In genomic region chr22:47049078-47049609, GRCh38 we compare ENCODE assay signal across 1 cellular context.
TF ChIP-seq lines count a peak whose summit lies in the region.

No MANE protein-coding gene starts in this region.

TF ChIP-seq in WTC11, 78 proteins besides CTCF, POLR2A, EP300 and RAD21 (continued from another document):
- TF ChIP-seq ZSCAN18 (CRISPR knock-in tag; IDR thresholded peaks at IDR 0.05) = no peak
- TF ChIP-seq CREM (CRISPR knock-in tag; IDR thresholded peaks at IDR 0.05) = no peak
- TF ChIP-seq ATF2 (CRISPR knock-in tag; IDR thresholded peaks at IDR 0.05; ENCODE audit: borderline replicate concordance, low read depth) = no peak
